ENCODE assay signal across 1 cellular context in the genomic region with DNA sequence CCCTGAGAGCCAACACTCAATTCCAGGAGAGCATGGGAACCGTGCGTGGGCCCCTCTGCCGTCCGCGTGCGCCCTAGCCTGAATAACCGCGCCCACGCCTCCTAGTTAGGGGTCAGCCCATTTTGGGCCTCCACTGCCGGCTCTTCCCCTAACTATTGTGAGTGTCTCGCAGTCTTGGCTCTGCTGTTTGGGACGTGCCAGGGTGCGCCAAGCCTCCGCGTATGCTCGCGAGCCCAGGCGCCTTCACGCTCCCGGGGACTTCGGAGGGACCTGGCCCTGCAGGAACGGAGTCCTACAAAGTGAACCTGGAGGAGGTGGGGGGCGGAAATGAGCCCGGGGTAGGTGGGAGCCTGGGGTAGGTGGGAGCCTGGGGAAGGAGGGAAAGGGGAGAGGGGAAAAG.
TF ChIP-seq lines count a peak whose summit lies in the region.

No MANE protein-coding gene starts in this region.

TF ChIP-seq in endothelial cell of umbilical vein, 7 proteins besides CTCF, POLR2A, EP300 and RAD21 (continued from another document):
- TF ChIP-seq EZH2 (IDR thresholded peaks at IDR 0.05; ENCODE audit: borderline replicate concordance, low read depth, low read length, severe bottlenecking), result peak; percentile 8
- TF ChIP-seq, protein P1, sequence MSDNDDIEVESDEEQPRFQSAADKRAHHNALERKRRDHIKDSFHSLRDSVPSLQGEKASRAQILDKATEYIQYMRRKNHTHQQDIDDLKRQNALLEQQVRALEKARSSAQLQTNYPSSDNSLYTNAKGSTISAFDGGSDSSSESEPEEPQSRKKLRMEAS (IDR thresholded peaks at IDR 0.05; ENCODE audit: insufficient read depth, insufficient read length), result no peak
